ENCODE assay signal across 8 cellular contexts in genomic region chr17:35449371-35449931, GRCh38. TPM values are rescaled to one million over a fixed set of nuclear protein-coding genes. Genes with fewer than 3 reads are reported as not detected.
A peak's percentile ranks its signal among the peaks of the same experiment; 100 is the strongest.
DNase-seq lines count a peak whose midpoint lies in the region; ATAC-seq and TF ChIP-seq lines count a peak whose summit lies in the region.

No MANE protein-coding gene starts in this region.

- no peaks in the 10 kb centered on the region for H3K36me3 ChIP-seq in BLaER1 treated with 17β-estradiol and CSF1 and Interleukin-3, amounts not matched to agents 10 nM and 100 nM
- H3K36me3 ChIP-seq in mucosa of stomach (ENCODE audit: control insufficient read depth, insufficient read depth, low read length): no peaks in the 10 kb centered on the region

- peak overlapping the region; percentile 45; the same call in 1 of the 2 replicates for H3K4me3 Mint-ChIP-seq in HFFc6

- no peaks in the 10 kb centered on the region for H3K9me3 Mint-ChIP-seq in HFFc6

- peaks cover 16 to 25% (median 21%) of the 10 kb centered on the region in 11 experiments for H3K27me3 ChIP-seq in BLaER1 treated with 17β-estradiol and CSF1 and Interleukin-3, amounts not matched to agents 10 nM and 100 nM
- peaks cover 12% of the 10 kb centered on the region for H3K27me3 ChIP-seq in mucosa of stomach (ENCODE audit: control insufficient read depth, insufficient read depth, low read length)

- peaks cover 0 to 11% (median 6%) of the 10 kb centered on the region in 11 experiments; a peak in 13 of 22 replicates for H3K9me3 ChIP-seq in BLaER1 treated with 17β-estradiol and CSF1 and Interleukin-3, amounts not matched to agents 10 nM and 100 nM (replicated peaks in 1 of 11)
- no peaks in the 10 kb centered on the region for H3K9me3 ChIP-seq in mucosa of stomach (ENCODE audit: control insufficient read depth, low read length)

- no peak overlapping the region for H3K27ac Mint-ChIP-seq in HFFc6

- no peaks in the 10 kb centered on the region for H3K36me3 Mint-ChIP-seq in HFFc6 (ENCODE audit: low read depth)

- H3K9ac ChIP-seq in BLaER1 treated with 17β-estradiol and CSF1 and Interleukin-3, amounts not matched to agents 10 nM and 100 nM: peak overlapping the region in 7 of 11 experiments; percentile 29 to 74 (median 39); a peak in 7 of 22 replicates
- H3K9ac ChIP-seq in mucosa of stomach (ENCODE audit: low read length): peak overlapping the region; percentile 31

- ATAC-seq in GM18868 (IDR thresholded peaks at IDR 0.05; ENCODE audit: unreplicated experiment) (no peak), GM18873 (IDR thresholded peaks at IDR 0.05; ENCODE audit: low FRiP score, unreplicated experiment) (no peak)

- H3K4me1 ChIP-seq in BLaER1 treated with 17β-estradiol and CSF1 and Interleukin-3, amounts not matched to agents 10 nM and 100 nM: peaks cover 22 to 32% (median 27%) of the 10 kb centered on the region in 10 experiments
- peaks cover 18% of the 10 kb centered on the region for H3K4me1 ChIP-seq in mucosa of stomach (ENCODE audit: control insufficient read depth, insufficient read depth, low read length)

- H3K27ac ChIP-seq in BLaER1 treated with 17β-estradiol and CSF1 and Interleukin-3, amounts not matched to agents 10 nM and 100 nM: 0 out of 22 replicates have a peak overlapping the region, but pooled peaks of 2 of the 11 experiments have one; percentile 77 to 83

- peak overlapping the region; percentile 23 to 71 (median 56); a peak in 17 of 20 replicates for H3K4me3 ChIP-seq in BLaER1 treated with 17β-estradiol and CSF1 and Interleukin-3, amounts not matched to agents 10 nM and 100 nM
- H3K4me3 ChIP-seq in cardiac fibroblast (replicated peaks in 1 of 2; ENCODE audit: low read depth in 2 of 2, low read length in 2 of 2) (peak overlapping the region in 1 of 2 donors; percentile 1), mucosa of stomach (ENCODE audit: low read length) (no peak overlapping the region)

- H4K20me1 ChIP-seq in BLaER1 treated with 17β-estradiol and CSF1 and Interleukin-3, amounts not matched to agents 10 nM and 100 nM: no peaks in the 10 kb centered on the region

- TF ChIP-seq CTCF in HFFc6 (IDR thresholded peaks at IDR 0.05) (no peak), cardiac fibroblast (IDR thresholded peaks at IDR 0.05; ENCODE audit: low read depth, low read length) (no peak)

- peaks cover 5% of the 10 kb centered on the region; the same call in 1 of the 2 replicates for H3K4me1 Mint-ChIP-seq in HFFc6 (ENCODE audit: low read depth)

- H3K4me2 ChIP-seq in BLaER1 treated with 17β-estradiol and CSF1 and Interleukin-3, amounts not matched to agents 10 nM and 100 nM: peak overlapping the region; percentile 82 to 94 (median 90)

- no peak for DNase-seq in HFFc6
- DNase-seq in cardiac fibroblast (ENCODE audit: low read depth in 2 of 2): peak; percentile 3 to 8
- DNase-seq in NCI-H2196 (lab: John Stamatoyannopoulos, UW; ENCODE audit: unreplicated experiment): no peak
- DNase-seq in activated CD4-positive, alpha-beta T cell treated with anti-CD3 and anti-CD28 coated beads, Interleukin-2, amount 50 U/mL, for 4 hours: no peak

- peaks cover 38% of the 10 kb centered on the region for H3K27me3 Mint-ChIP-seq in HFFc6 (ENCODE audit: insufficient read depth)

RNA-seq across cellular contexts. Expression of gene SLFN13, which starts 0.9 kb away (rescaled TPM):
- total RNA-seq in HFFc6 (2021; fragmentation: NEBNext Ultra II Directional; extraction: Animal tissue kit (Norgen Biotek cat#: 25700)): 10 to 100 TPM in 4 of 6 experiments, 1 to 10 TPM in 2; 8.3 to 12.0 (median 10.8) TPM

RNA-seq across cellular contexts. Expression of gene SLFN12, which starts 17.2 kb away (rescaled TPM):
- total RNA-seq in HFFc6 (2021; fragmentation: NEBNext Ultra II Directional; extraction: Animal tissue kit (Norgen Biotek cat#: 25700)): 10 to 100 TPM; 24.9 to 33.5 (median 30.3) TPM

Comparison
In these comparisons a context has a peak if more than half of its experiments do, and no peak if none do; other contexts are left out.
1. DNase-seq: peak in cardiac fibroblast (2 of 2); none in HFFc6 (single experiment), NCI-H2196 (single experiment) and activated CD4-positive, alpha-beta T cell treated with anti-CD3 and anti-CD28 coated beads, Interleukin-2, amount 50 U/mL, for 4 hours (0 of 2).